In genomic region chr5:97750576-97750975, GRCh38 we compare ENCODE assay signal across 27 cellular contexts.
"Had no signal": no experiment of that assay in that cellular context is flagged by ENCODE, and none has a peak within 500 bp of the region (broad histone marks: within the 10 kb centered on the region; RNA-seq: fewer than 3 reads in every experiment).

No MANE protein-coding gene starts in this region.

- H3K27ac ChIP-seq: ascending aorta, body of pancreas, SJCRH30 had no signal

- H3K36me3 ChIP-seq: ascending aorta, SJCRH30 had no signal

- DNase-seq: activated CD4-positive, alpha-beta T cell treated with anti-CD3 and anti-CD28 coated beads, Interleukin-2, amount 10 ng/mL, durations not matched to agents 24 days and 14 days; activated CD4-positive, alpha-beta T cell treated with anti-CD3 and anti-CD28 coated beads, Interleukin-2, amount 50 U/mL, for 48 hours; activated CD4-positive, CD25-positive, alpha-beta regulatory T cell treated with anti-CD3 and anti-CD28 coated beads, Interleukin-2, amount 50 U/mL, for 72 hours; activated CD8-positive, alpha-beta memory T cell treated with anti-CD3 and anti-CD28 coated beads for 24 hours; activated effector memory CD4-positive, alpha-beta T cell treated with anti-CD3 and anti-CD28 coated beads, Interleukin-2, amount 50 U/mL, for 16 hours; activated naive CD4-positive, alpha-beta T cell treated with Interleukin-2 at 50 U/mL for 16 hours; activated naive CD8-positive, alpha-beta T cell treated with anti-CD3 and anti-CD28 coated beads, Interleukin-2, amount 50 U/mL, for 24 hours; activated T-cell treated with anti-CD3 and anti-CD28 coated beads, Interleukin-2, amount 50 U/mL, for 4 hours; amniotic stem cell; body of pancreas; KG1; MV-4-11; NCI-H1092 treated with DMSO at 0.1 percent for 48 hours; NCI-H1417 treated with DMSO at 0.1 percent for 48 hours; NCI-H1694; NCI-H2029 treated with DMSO at 0.1 percent for 48 hours; NCI-H345; NCI-H510A treated with DMSO at 0.1 percent for 48 hours; NCI-H69; NK-92 treated with Interleukin-12 subunit alpha and Interleukin-12 subunit beta, amount 100 ng/mL, for 24 hours; OCI-M1; RPMI8226; SJCRH30 had no signal

- H3K27me3 ChIP-seq: ascending aorta, body of pancreas, SJCRH30 had no signal

- ATAC-seq: activated naive CD8-positive, alpha-beta T cell treated with anti-CD3 and anti-CD28 coated beads, Interleukin-2, amount 50 U/mL, for 24 hours; activated T-cell treated with anti-CD3 and anti-CD28 coated beads, Interleukin-2, amount 50 U/mL, for 4 hours; body of pancreas; Panc1; Right ventricle myocardium inferior; WTC11 had no signal

- H3K4me3 ChIP-seq: ascending aorta, body of pancreas, SJCRH30 had no signal

- H3K9me3 ChIP-seq: ascending aorta, body of pancreas, SJCRH30 had no signal

- H3K4me1 ChIP-seq: ascending aorta, body of pancreas had no signal
